In the genomic region with DNA sequence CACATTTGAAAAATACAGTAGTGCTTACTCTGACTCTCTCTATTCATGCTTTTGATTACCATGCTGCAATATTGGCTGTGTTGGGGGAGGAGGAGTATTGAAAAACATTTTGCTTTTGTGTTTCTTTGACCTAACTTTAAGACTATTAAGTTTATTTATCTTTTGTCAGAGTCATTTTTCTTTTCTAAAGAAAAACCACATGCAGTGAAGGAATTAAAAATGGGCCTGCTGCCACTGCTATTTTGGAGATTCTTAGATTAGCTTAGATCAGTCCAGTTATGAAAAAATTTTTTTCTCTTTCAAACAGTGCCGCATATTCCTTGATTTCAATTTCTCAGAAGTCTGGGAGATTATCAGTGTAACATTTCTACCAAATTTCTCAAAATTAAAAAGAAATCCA, we compare ENCODE assay signal across 1 cellular context.
TF ChIP-seq lines count a peak whose summit lies in the region.

No MANE protein-coding gene starts in this region.

TF ChIP-seq in IMR-90, 13 proteins besides CTCF, POLR2A, EP300 and RAD21 (continued from another document):
- TF ChIP-seq, protein P1, sequence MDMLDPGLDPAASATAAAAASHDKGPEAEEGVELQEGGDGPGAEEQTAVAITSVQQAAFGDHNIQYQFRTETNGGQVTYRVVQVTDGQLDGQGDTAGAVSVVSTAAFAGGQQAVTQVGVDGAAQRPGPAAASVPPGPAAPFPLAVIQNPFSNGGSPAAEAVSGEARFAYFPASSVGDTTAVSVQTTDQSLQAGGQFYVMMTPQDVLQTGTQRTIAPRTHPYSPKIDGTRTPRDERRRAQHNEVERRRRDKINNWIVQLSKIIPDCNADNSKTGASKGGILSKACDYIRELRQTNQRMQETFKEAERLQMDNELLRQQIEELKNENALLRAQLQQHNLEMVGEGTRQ (IDR thresholded peaks at IDR 0.05; ENCODE audit: low read depth, low read length): no peak
- no peak for TF ChIP-seq MAFK (IDR thresholded peaks at IDR 0.05; ENCODE audit: low read depth, low read length)
- no peak for TF ChIP-seq FOS (IDR thresholded peaks at IDR 0.05; ENCODE audit: low read depth, low read length)
- no peak for TF ChIP-seq MXI1 (IDR thresholded peaks at IDR 0.05; ENCODE audit: borderline replicate concordance, low read depth, low read length)
- TF ChIP-seq RFX5 (IDR thresholded peaks at IDR 0.05; ENCODE audit: low read depth, low read length): no peak
- TF ChIP-seq, protein P2, sequence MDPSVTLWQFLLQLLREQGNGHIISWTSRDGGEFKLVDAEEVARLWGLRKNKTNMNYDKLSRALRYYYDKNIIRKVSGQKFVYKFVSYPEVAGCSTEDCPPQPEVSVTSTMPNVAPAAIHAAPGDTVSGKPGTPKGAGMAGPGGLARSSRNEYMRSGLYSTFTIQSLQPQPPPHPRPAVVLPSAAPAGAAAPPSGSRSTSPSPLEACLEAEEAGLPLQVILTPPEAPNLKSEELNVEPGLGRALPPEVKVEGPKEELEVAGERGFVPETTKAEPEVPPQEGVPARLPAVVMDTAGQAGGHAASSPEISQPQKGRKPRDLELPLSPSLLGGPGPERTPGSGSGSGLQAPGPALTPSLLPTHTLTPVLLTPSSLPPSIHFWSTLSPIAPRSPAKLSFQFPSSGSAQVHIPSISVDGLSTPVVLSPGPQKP (IDR thresholded peaks at IDR 0.05; ENCODE audit: borderline replicate concordance, low read depth, low read length): no peak
- no peak for TF ChIP-seq RCOR1 (IDR thresholded peaks at IDR 0.05; ENCODE audit: insufficient replicate concordance, low read length)
